12 cellular contexts compared by ENCODE assay signal in genomic region chr7:47320296-47320695, GRCh38.
"Had no signal": no experiment of that assay in that cellular context is flagged by ENCODE, and none has a peak within 500 bp of the region (broad histone marks: within the 10 kb centered on the region; RNA-seq: fewer than 3 reads in every experiment).

No MANE protein-coding gene starts in this region.

- H3K27ac Mint-ChIP-seq: activated CD8-positive, alpha-beta T cell treated with anti-CD3 and anti-CD28 coated beads, Interleukin-2, amount 10 ng/mL, durations not matched to agents 7 days and 5 days; natural killer cell treated with Interleukin-12 subunit alpha and Interleukin-12 subunit beta and Interleukin-15 and Interleukin-18, amount 100 ng/mL, for 72 hours had no signal

- H3K27me3 ChIP-seq: ovary had no signal

- H3K4me3 ChIP-seq: ovary had no signal

- H3K4me3 Mint-ChIP-seq: activated CD8-positive, alpha-beta T cell treated with anti-CD3 and anti-CD28 coated beads, Interleukin-2, amount 10 ng/mL, durations not matched to agents 7 days and 5 days; natural killer cell treated with Interleukin-12 subunit alpha and Interleukin-12 subunit beta and Interleukin-15 and Interleukin-18, amount 100 ng/mL, for 72 hours had no signal

- H3K27ac ChIP-seq: ovary had no signal

- DNase-seq: activated CD4-positive, alpha-beta T cell treated with anti-CD3 and anti-CD28 coated beads for 4 hours; activated CD8-positive, alpha-beta memory T cell treated with anti-CD3 and anti-CD28 coated beads, Interleukin-2, amount 50 U/mL, for 48 hours; activated CD8-positive, alpha-beta T cell treated with anti-CD3 and anti-CD28 coated beads, Interleukin-2, amount 10 ng/mL, durations not matched to agents 7 days and 5 days; activated naive CD4-positive, alpha-beta T cell; cortex of kidney; effector CD8-positive, alpha-beta T cell; hippocampal formation; left cardiac atrium; ovary; stimulated activated CD4-positive, alpha-beta T cell treated with anti-CD3 and anti-CD28 coated beads, Interleukin-2, amount 100 ng/mL, for 48 hours; stimulated activated naive CD4-positive, alpha-beta T cell treated with Interleukin-2 at 50 U/mL for 16 hours had no signal

- H3K36me3 Mint-ChIP-seq: natural killer cell treated with Interleukin-12 subunit alpha and Interleukin-12 subunit beta and Interleukin-15 and Interleukin-18, amount 100 ng/mL, for 72 hours had no signal

- H3K36me3 ChIP-seq: ovary had no signal

- ATAC-seq: activated CD8-positive, alpha-beta T cell treated with anti-CD3 and anti-CD28 coated beads, Interleukin-2, amount 10 ng/mL, durations not matched to agents 7 days and 5 days; left cardiac atrium; natural killer cell treated with Interleukin-12 subunit alpha and Interleukin-12 subunit beta and Interleukin-15 and Interleukin-18, amount 100 ng/mL, for 72 hours had no signal

- H3K9me3 Mint-ChIP-seq: natural killer cell treated with Interleukin-12 subunit alpha and Interleukin-12 subunit beta and Interleukin-15 and Interleukin-18, amount 100 ng/mL, for 72 hours had no signal

- H3K9me3 ChIP-seq: ovary had no signal
